ENCODE assay signal across 19 cellular contexts in genomic region chr2:46656640-46657039, GRCh38. TPM values are rescaled to one million over a fixed set of nuclear protein-coding genes. Genes with fewer than 3 reads are reported as not detected.
DNase-seq lines count a peak whose midpoint lies in the region; ATAC-seq, FAIRE-seq and TF ChIP-seq lines count a peak whose summit lies in the region.
"Had no signal": no experiment of that assay in that cellular context is flagged by ENCODE, and none has a peak within 500 bp of the region (broad histone marks: within the 10 kb centered on the region; RNA-seq: fewer than 3 reads in every experiment).

No MANE protein-coding gene starts in this region.

- TF ChIP-seq RAD21 in HepG2 (CRISPR knock-in tag; IDR thresholded peaks at IDR 0.05) = no peak

- no peak overlapping the region for H3K4me2 ChIP-seq in HepG2 (ENCODE audit: low read depth, low read length)
- H3K4me2 ChIP-seq in MM.1S (ENCODE audit: low read depth, low read length) = no peak overlapping the region

- H3K9me2 ChIP-seq in MM.1S (replicated peaks; ENCODE audit: insufficient read depth, low read length) = no peaks in the 10 kb centered on the region

- H2AFZ ChIP-seq in HepG2 (ENCODE audit: low read length) (no peak overlapping the region), MM.1S (ENCODE audit: low read length) (no peak overlapping the region)

- H4K20me1 ChIP-seq in HepG2 (ENCODE audit: insufficient read depth, low read length) (no peaks in the 10 kb centered on the region), MM.1S (ENCODE audit: insufficient read depth, low read length) (no peaks in the 10 kb centered on the region)

- H3K9ac ChIP-seq in HepG2 (ENCODE audit: insufficient read depth, low read depth, low read length) (no peak overlapping the region), rectal smooth muscle tissue (ENCODE audit: low read length) (no peak overlapping the region), MM.1S (ENCODE audit: low read length) (no peak overlapping the region)

- H3F3A ChIP-seq in MM.1S (ENCODE audit: insufficient read depth, low read length) = no peaks in the 10 kb centered on the region

- H3K4me3 ChIP-seq in HepG2 (replicated peaks in 1 of 3; ENCODE audit: insufficient read depth in 1 of 3, low read depth in 2 of 3, low read length in 3 of 3) = no peak overlapping the region
- no peak overlapping the region for H3K4me3 ChIP-seq in right lobe of liver
- H3K4me3 ChIP-seq in esophagus muscularis mucosa = no peak overlapping the region
- no peak overlapping the region for H3K4me3 ChIP-seq in rectal smooth muscle tissue (ENCODE audit: low read length)
- H3K4me3 ChIP-seq in MM.1S (ENCODE audit: low read length) = no peak overlapping the region
- H3K4me3 ChIP-seq: psoas muscle had no signal

- FAIRE-seq in HepG2 (lab: Jason Lieb, UNC) = no peak
- FAIRE-seq: GM12892 had no signal

- no peak for TF ChIP-seq CTCF in HepG2 (CRISPR knock-in tag; IDR thresholded peaks at IDR 0.05)
- no peak for TF ChIP-seq CTCF in right lobe of liver (IDR thresholded peaks at IDR 0.05)
- no peak for TF ChIP-seq CTCF in esophagus muscularis mucosa (IDR thresholded peaks at IDR 0.05)
- TF ChIP-seq CTCF in MM.1S (IDR thresholded peaks at IDR 0.05; ENCODE audit: low read length) = no peak

- peaks cover 13% of the 10 kb centered on the region for H3K4me1 ChIP-seq in HepG2 (ENCODE audit: insufficient read depth, low read length)
- H3K4me1 ChIP-seq in right lobe of liver = no peaks in the 10 kb centered on the region
- peaks cover 8 to 30% (median 26%) of the 10 kb centered on the region in 4 donors for H3K4me1 ChIP-seq in esophagus muscularis mucosa
- peaks cover 9% of the 10 kb centered on the region for H3K4me1 ChIP-seq in rectal smooth muscle tissue (ENCODE audit: control insufficient read depth, insufficient read depth, low read length)
- H3K4me1 ChIP-seq in MM.1S (ENCODE audit: low read length) = no peaks in the 10 kb centered on the region

- TF ChIP-seq EP300 in HepG2 (IDR thresholded peaks at IDR 0.05; ENCODE audit: low read depth in 2 of 2, low read length in 2 of 2) (no peak), HepG2 (CRISPR knock-in tag; IDR thresholded peaks at IDR 0.05; ENCODE audit: borderline replicate concordance) (no peak), esophagus muscularis mucosa (IDR thresholded peaks at IDR 0.05) (no peak)

- ATAC-seq in HepG2 (no peak), right lobe of liver (no peak), HG03439 (IDR thresholded peaks at IDR 0.05; ENCODE audit: unreplicated experiment) (no peak)

- H3K27ac ChIP-seq in HepG2 (ENCODE audit: extremely low read length, insufficient read depth, low read length) = no peak overlapping the region
- no peak overlapping the region for H3K27ac ChIP-seq in right lobe of liver
- H3K27ac ChIP-seq in esophagus muscularis mucosa (replicated peaks in 1 of 4) = peak overlapping the region; percentile 48 to 63 (median 54)
- H3K27ac ChIP-seq in rectal smooth muscle tissue (ENCODE audit: low read depth, low read length) = peak overlapping the region; percentile 10
- no peak overlapping the region for H3K27ac ChIP-seq in MM.1S (ENCODE audit: low read length)
- H3K27ac ChIP-seq: psoas muscle had no signal

- peaks cover 0 to 6% of the 10 kb centered on the region in 2 experiments; a peak in 1 of 5 replicates for H3K27me3 ChIP-seq in HepG2 (ENCODE audit: control insufficient read depth in 1 of 2, insufficient read depth in 2 of 2, low read length in 2 of 2)
- H3K27me3 ChIP-seq in right lobe of liver = no peaks in the 10 kb centered on the region
- no peaks in the 10 kb centered on the region for H3K27me3 ChIP-seq in esophagus muscularis mucosa
- no peaks in the 10 kb centered on the region for H3K27me3 ChIP-seq in rectal smooth muscle tissue (ENCODE audit: control insufficient read depth, insufficient read depth, low read length)
- no peaks in the 10 kb centered on the region for H3K27me3 ChIP-seq in MM.1S (replicated peaks; ENCODE audit: insufficient read depth, low read length)

- no peak for TF ChIP-seq POLR2A in HepG2 (IDR thresholded peaks at IDR 0.05; ENCODE audit: insufficient read depth in 1 of 2, low read depth in 2 of 2, low read length in 2 of 2)
- TF ChIP-seq POLR2A in right lobe of liver (IDR thresholded peaks at IDR 0.05) = no peak
- TF ChIP-seq POLR2A in esophagus muscularis mucosa (IDR thresholded peaks at IDR 0.05; ENCODE audit: low read depth) = no peak

- POLR2A ChIA-PET in HepG2 (lab: Yijun Ruan, JAX) = no interaction called here
- POLR2A ChIA-PET in HEK293T (lab: Yijun Ruan, JAX) = no interaction called here

- BruUV-seq in HepG2 (replicated peaks; lab: Mats Ljungman, UMichigan) = no TSS peak

- WGBS in HepG2 (ENCODE audit: low lambda C conversion rate) = 42% methylated on average over 2 of the region's 2 CpGs
- WGBS in right lobe of liver (ENCODE audit: insufficient coverage, low coverage, low lambda C conversion rate, missing lambda C conversion rate) = 50% methylated on average over 2 of the region's 2 CpGs
- 51% methylated on average over 2 of the region's 2 CpGs for WGBS in esophagus muscularis mucosa

- H3K79me2 ChIP-seq in HepG2 (ENCODE audit: insufficient read depth, low read length) (no peaks in the 10 kb centered on the region), MM.1S (ENCODE audit: low read length) (no peaks in the 10 kb centered on the region)

- H3K36me3 ChIP-seq in HepG2 (replicated peaks in 1 of 2; ENCODE audit: control insufficient read depth in 1 of 2, insufficient read depth in 2 of 2, low read length in 2 of 2) (no peaks in the 10 kb centered on the region), right lobe of liver (no peaks in the 10 kb centered on the region), esophagus muscularis mucosa (no peaks in the 10 kb centered on the region), rectal smooth muscle tissue (ENCODE audit: control insufficient read depth, insufficient read depth, low read length) (no peaks in the 10 kb centered on the region), MM.1S (replicated peaks; ENCODE audit: insufficient read depth, low read length) (no peaks in the 10 kb centered on the region)

- in situ Hi-C loops in HepG2 (cut with HindIII; ENCODE audit: extremely low pct_ligation_motif_present, low pct_unique_long_range_greater_than_20kb) = loop anchor here (5.0 kb wide), 2 partner anchors 121 to 236 kb away; no protein-coding TSS in a partner anchor

- CTCF ChIA-PET in HepG2 (lab: Yijun Ruan, JAX; ENCODE audit: low intra/inter-chr PET ratio, low total read pairs) = interaction anchor here (1.6 to 2.3 kb wide), 2 partner anchors 120 to 124 kb away, joined by 8 to 13 read pairs; no protein-coding TSS in a partner anchor
- CTCF ChIA-PET in HEK293T (lab: Yijun Ruan, JAX) = interaction anchor here (0.6 to 1.1 kb wide), 4 partner anchors 13 to 167 kb away, joined by 3 to 5 read pairs (median 3); no protein-coding TSS in a partner anchor

- intact Hi-C loops in HepG2 (cut with micrococcal nuclease; ENCODE audit: unreplicated experiment) = loop anchor here (1.0 to 10.0 kb wide), 2 partner anchors 120 to 668 kb away; no protein-coding TSS in a partner anchor
- intact Hi-C loops in right lobe of liver (cut with DNase I) = no loop called here
- intact Hi-C loops in esophagus muscularis mucosa (cut with DNase I) = loop anchor here (5.0 kb wide), 1 partner anchor 231 kb away; no protein-coding TSS in a partner anchor

- DNase-seq in HepG2 (ENCODE audit: low spot score) (no peak), right lobe of liver (no peak), esophagus muscularis mucosa (ENCODE audit: extremely low spot score) (no peak), MM.1S (no peak), SIG-M5 treated with dmso at 0.1 percent for 504 hours (lab: John Stamatoyannopoulos, UW; ENCODE audit: unreplicated experiment) (no peak), HEK293T (ENCODE audit: extremely low spot score) (no peak)
- DNase-seq: activated CD4-positive, alpha-beta T cell treated with anti-CD3 and anti-CD28 coated beads for 1 hour; activated CD8-positive, alpha-beta memory T cell treated with anti-CD3 and anti-CD28 coated beads for 24 hours; activated naive CD4-positive, alpha-beta T cell treated with anti-CD3 and anti-CD28 coated beads for 36 hours; activated T-cell treated with anti-CD3 and anti-CD28 coated beads, Interleukin-2, amount 50 U/mL, for 4 hours; DMS153; glutamatergic neuron; GOT3; NCI-H2107; stimulated activated CD4-positive, alpha-beta T cell treated with anti-CD3 and anti-CD28 coated beads, Interleukin-12 subunit alpha, Interleukin-12 subunit beta, amount 100 ng/mL, for 4 hours had no signal

- H3K9me3 ChIP-seq in HepG2 (ENCODE audit: low read length) = no peaks in the 10 kb centered on the region
- no peaks in the 10 kb centered on the region for H3K9me3 ChIP-seq in right lobe of liver
- H3K9me3 ChIP-seq in esophagus muscularis mucosa = no peaks in the 10 kb centered on the region
- H3K9me3 ChIP-seq in MM.1S (replicated peaks; ENCODE audit: insufficient read depth, low read length) = no peaks in the 10 kb centered on the region
- H3K9me3 ChIP-seq: psoas muscle had no signal

RNA-seq across cellular contexts. Expression of gene CRIPT, which starts 39.6 kb away (rescaled TPM):
- 20.1 and 27.7 TPM in 2 replicates for total RNA-seq in HepG2 (2016; rRNA removed; fragmentation: Illumina TruSeq; extraction: Trizol)
- total RNA-seq in HepG2 (2016; cell fraction: cytosol; rRNA removed; fragmentation: Illumina TruSeq; extraction: Trizol; ENCODE audit: low read depth) = 7.2 and 8.6 TPM in 2 replicates
- 21.8 and 30.2 TPM in 2 replicates for total RNA-seq in HepG2 (2016; cell fraction: insoluble cytoplasmic fraction; rRNA removed; fragmentation: Illumina TruSeq; extraction: Trizol)
- 11.7 and 13.1 TPM in 2 replicates for total RNA-seq in HepG2 (2016; cell fraction: membrane; rRNA removed; fragmentation: Illumina TruSeq; extraction: Trizol)
- 11.9 and 12.5 TPM in 2 replicates for total RNA-seq in HepG2 (2016; cell fraction: nucleus; rRNA removed; fragmentation: Illumina TruSeq; extraction: Trizol)
- polyA plus RNA-seq in HepG2 (2011; rRNA removed) = 7.1 and 10.7 TPM in 2 replicates
- polyA plus RNA-seq in HepG2 (2011; cell fraction: cytosol; rRNA removed) = 2.9 and 5.3 TPM in 2 replicates
- polyA plus RNA-seq in HepG2 (2011; cell fraction: nucleus; rRNA removed) = 3.3 and 4.4 TPM in 2 replicates
- 19.6 and 22.5 TPM in 2 replicates for polyA plus RNA-seq in HepG2 (2012)
- polyA plus RNA-seq in HepG2 (2016; cell fraction: cytosol; fragmentation: Illumina TruSeq; extraction: Trizol; ENCODE audit: low read depth) = 7.6 and 8.0 TPM in 2 replicates
- 28.7 and 29.0 TPM in 2 replicates for polyA plus RNA-seq in HepG2 (2016; cell fraction: insoluble cytoplasmic fraction; fragmentation: Illumina TruSeq; extraction: Trizol; ENCODE audit: low read depth)
- 9.3 TPM in 2 replicates for polyA plus RNA-seq in HepG2 (2016; cell fraction: membrane; fragmentation: Illumina TruSeq; extraction: Trizol; ENCODE audit: low read depth)
- polyA plus RNA-seq in HepG2 (2016; cell fraction: nucleus; fragmentation: Illumina TruSeq; extraction: Trizol; ENCODE audit: insufficient read depth, low read depth) = 11.8 and 12.8 TPM in 2 replicates
- polyA minus RNA-seq in HepG2 (2011; rRNA and poly(A)+ RNA removed; ENCODE audit: low replicate concordance) = 5.7 and 6.6 TPM in 2 replicates
- 8.4 and 9.8 TPM in 2 replicates for polyA minus RNA-seq in HepG2 (2011; cell fraction: cytosol; rRNA and poly(A)+ RNA removed)
- polyA minus RNA-seq in HepG2 (2011; cell fraction: nucleus; rRNA and poly(A)+ RNA removed) = 25.0 and 26.4 TPM in 2 replicates
- 1 to 10 TPM; 5.2 to 9.7 (median 7.0) TPM for total RNA-seq in right lobe of liver
- total RNA-seq in esophagus muscularis mucosa = 10 to 100 TPM; 13.9 to 20.7 (median 18.3) TPM

RNA-seq across cellular contexts. Expression of gene PIGF, which starts 39.8 kb away (rescaled TPM):
- total RNA-seq in HepG2 (2016; rRNA removed; fragmentation: Illumina TruSeq; extraction: Trizol) (37.8 and 53.2 TPM in 2 replicates), right lobe of liver (10 to 100 TPM in 3 of 6 experiments, 1 to 10 TPM in 3; 8.4 to 12.1 (median 10.0) TPM), esophagus muscularis mucosa (1 to 10 TPM; 5.2 to 8.3 (median 6.4) TPM)
- 38.8 and 39.9 TPM in 2 replicates for total RNA-seq in HepG2 (2016; cell fraction: cytosol; rRNA removed; fragmentation: Illumina TruSeq; extraction: Trizol; ENCODE audit: low read depth)
- total RNA-seq in HepG2 (2016; cell fraction: insoluble cytoplasmic fraction; rRNA removed; fragmentation: Illumina TruSeq; extraction: Trizol) = 36.4 and 55.8 TPM in 2 replicates
- total RNA-seq in HepG2 (2016; cell fraction: membrane; rRNA removed; fragmentation: Illumina TruSeq; extraction: Trizol) = 48.7 and 54.0 TPM in 2 replicates
- total RNA-seq in HepG2 (2016; cell fraction: nucleus; rRNA removed; fragmentation: Illumina TruSeq; extraction: Trizol) = 73.3 and 84.2 TPM in 2 replicates
- 73.6 and 90.2 TPM in 2 replicates for polyA plus RNA-seq in HepG2 (2011; rRNA removed)
- polyA plus RNA-seq in HepG2 (2011; cell fraction: cytosol; rRNA removed) = 29.3 and 45.8 TPM in 2 replicates
- 33.9 and 45.5 TPM in 2 replicates for polyA plus RNA-seq in HepG2 (2011; cell fraction: nucleus; rRNA removed)
- polyA plus RNA-seq in HepG2 (2012) = 47.8 and 64.6 TPM in 2 replicates
- polyA plus RNA-seq in HepG2 (2016; cell fraction: cytosol; fragmentation: Illumina TruSeq; extraction: Trizol; ENCODE audit: low read depth) = 49.0 and 67.5 TPM in 2 replicates
- 39.6 and 42.5 TPM in 2 replicates for polyA plus RNA-seq in HepG2 (2016; cell fraction: insoluble cytoplasmic fraction; fragmentation: Illumina TruSeq; extraction: Trizol; ENCODE audit: low read depth)
- polyA plus RNA-seq in HepG2 (2016; cell fraction: membrane; fragmentation: Illumina TruSeq; extraction: Trizol; ENCODE audit: low read depth) = 52.4 and 65.1 TPM in 2 replicates
- polyA plus RNA-seq in HepG2 (2016; cell fraction: nucleus; fragmentation: Illumina TruSeq; extraction: Trizol; ENCODE audit: insufficient read depth, low read depth) = 97.0 and 101 TPM in 2 replicates
- polyA minus RNA-seq in HepG2 (2011; rRNA and poly(A)+ RNA removed; ENCODE audit: low replicate concordance) = 10.2 and 29.3 TPM in 2 replicates
- polyA minus RNA-seq in HepG2 (2011; cell fraction: cytosol; rRNA and poly(A)+ RNA removed) = 19.8 and 25.3 TPM in 2 replicates
- polyA minus RNA-seq in HepG2 (2011; cell fraction: nucleus; rRNA and poly(A)+ RNA removed) = 99.8 and 108 TPM in 2 replicates

RNA-seq across cellular contexts. Expression of gene SOCS5, which starts 42.5 kb away (rescaled TPM):
- total RNA-seq in HepG2 (2016; rRNA removed; fragmentation: Illumina TruSeq; extraction: Trizol) = 17.6 and 27.6 TPM in 2 replicates
- 2.0 and 2.7 TPM in 2 replicates for total RNA-seq in HepG2 (2016; cell fraction: cytosol; rRNA removed; fragmentation: Illumina TruSeq; extraction: Trizol; ENCODE audit: low read depth)
- 18.1 and 27.9 TPM in 2 replicates for total RNA-seq in HepG2 (2016; cell fraction: insoluble cytoplasmic fraction; rRNA removed; fragmentation: Illumina TruSeq; extraction: Trizol)
- 11.9 and 12.4 TPM in 2 replicates for total RNA-seq in HepG2 (2016; cell fraction: membrane; rRNA removed; fragmentation: Illumina TruSeq; extraction: Trizol)
- total RNA-seq in HepG2 (2016; cell fraction: nucleus; rRNA removed; fragmentation: Illumina TruSeq; extraction: Trizol) = 25.5 and 27.6 TPM in 2 replicates
- 11.8 and 14.8 TPM in 2 replicates for polyA plus RNA-seq in HepG2 (2011; rRNA removed)
- polyA plus RNA-seq in HepG2 (2011; cell fraction: cytosol; rRNA removed) = 7.2 and 9.3 TPM in 2 replicates
- 9.0 and 9.5 TPM in 2 replicates for polyA plus RNA-seq in HepG2 (2011; cell fraction: nucleus; rRNA removed)
- 13.8 and 14.6 TPM in 2 replicates for polyA plus RNA-seq in HepG2 (2012)
- 1.1 and 1.4 TPM in 2 replicates for polyA plus RNA-seq in HepG2 (2016; cell fraction: cytosol; fragmentation: Illumina TruSeq; extraction: Trizol; ENCODE audit: low read depth)
- 22.5 and 24.5 TPM in 2 replicates for polyA plus RNA-seq in HepG2 (2016; cell fraction: insoluble cytoplasmic fraction; fragmentation: Illumina TruSeq; extraction: Trizol; ENCODE audit: low read depth)
- 6.5 and 7.3 TPM in 2 replicates for polyA plus RNA-seq in HepG2 (2016; cell fraction: membrane; fragmentation: Illumina TruSeq; extraction: Trizol; ENCODE audit: low read depth)
- polyA plus RNA-seq in HepG2 (2016; cell fraction: nucleus; fragmentation: Illumina TruSeq; extraction: Trizol; ENCODE audit: insufficient read depth, low read depth) = 18.1 and 19.5 TPM in 2 replicates
- 14.3 and 32.7 TPM in 2 replicates for polyA minus RNA-seq in HepG2 (2011; rRNA and poly(A)+ RNA removed; ENCODE audit: low replicate concordance)
- 18.6 and 19.3 TPM in 2 replicates for polyA minus RNA-seq in HepG2 (2011; cell fraction: cytosol; rRNA and poly(A)+ RNA removed)
- polyA minus RNA-seq in HepG2 (2011; cell fraction: nucleus; rRNA and poly(A)+ RNA removed) = 74.9 and 75.8 TPM in 2 replicates
- 1 to 10 TPM; 5.1 to 8.2 (median 6.3) TPM for total RNA-seq in right lobe of liver
- 10 to 100 TPM; 47.2 to 73.5 (median 59.5) TPM for total RNA-seq in esophagus muscularis mucosa

Comparison
In these comparisons a context has a peak if more than half of its experiments do, and no peak if none do; other contexts are left out.
1. intact Hi-C loops: an anchor here in HepG2 (1.0 to 10.0 kb wide) and esophagus muscularis mucosa (5.0 kb wide); none called in right lobe of liver.
2. H3K27ac ChIP-seq: peak in esophagus muscularis mucosa (4 of 4) and rectal smooth muscle tissue (single experiment); none in HepG2 (single experiment), right lobe of liver (0 of 3) and MM.1S (single experiment).